20 cellular contexts compared by ENCODE assay signal in the genomic region with DNA sequence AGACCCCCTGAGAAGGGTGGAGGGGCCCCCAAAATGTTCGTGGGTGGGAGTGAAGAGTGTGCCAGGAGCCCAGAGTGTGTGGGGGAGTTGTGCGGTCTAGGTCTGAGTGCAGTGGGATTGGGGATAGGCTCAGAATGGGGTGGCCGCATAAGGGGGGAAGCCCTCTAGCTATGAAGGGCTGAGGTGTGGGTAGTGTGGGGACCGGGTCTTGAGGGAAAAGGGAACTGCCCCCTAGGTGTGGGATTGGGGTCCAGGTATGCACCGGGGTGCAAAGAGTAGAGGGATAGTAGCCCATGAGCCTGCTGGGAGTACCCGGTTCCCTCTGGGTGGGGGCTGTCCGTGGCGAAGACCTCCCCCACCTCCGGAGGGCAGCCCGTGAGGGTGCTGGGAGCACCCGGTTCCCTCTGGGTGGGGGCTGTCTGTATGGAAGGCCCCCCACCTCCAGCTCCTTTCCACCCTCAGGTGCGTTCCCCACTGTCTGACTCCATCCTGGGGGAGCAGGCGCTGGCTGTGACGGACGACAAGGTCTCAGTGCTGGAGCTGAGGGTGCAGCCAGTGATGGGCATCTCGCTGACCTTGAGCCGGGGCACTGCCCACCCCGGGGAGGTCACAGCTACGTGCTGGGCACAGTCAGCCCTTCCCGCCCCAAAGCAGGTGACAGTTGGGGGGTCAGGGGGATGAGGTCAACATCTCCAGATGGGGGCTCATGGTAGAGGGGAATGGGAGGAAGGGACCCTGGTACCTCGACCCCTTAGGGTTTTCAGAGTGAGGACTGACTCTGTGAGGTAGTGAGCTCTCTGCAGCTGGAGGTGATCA. TPM values are rescaled to one million over a fixed set of nuclear protein-coding genes. Genes with fewer than 3 reads are reported as not detected.
DNase-seq lines count a peak whose midpoint lies in the region; ATAC-seq, FAIRE-seq and TF ChIP-seq lines count a peak whose summit lies in the region.
"Had no signal": no experiment of that assay in that cellular context is flagged by ENCODE, and none has a peak within 500 bp of the region (broad histone marks: within the 10 kb centered on the region; RNA-seq: fewer than 3 reads in every experiment).

No MANE protein-coding gene starts in this region.

- H3K9me3 ChIP-seq in GM12878 (replicated peaks; ENCODE audit: control insufficient read depth, insufficient read depth, low read length) (no peaks in the 10 kb centered on the region), osteoblast (ENCODE audit: low read depth, low read length) (no peaks in the 10 kb centered on the region), WERI-Rb-1 (ENCODE audit: severe bottlenecking) (no peaks in the 10 kb centered on the region)
- H3K9me3 ChIP-seq: HAP-1 had no signal

- H3K4me3 ChIP-seq in GM12878 (no peak overlapping the region), osteoblast (ENCODE audit: insufficient read depth, low read length) (no peak overlapping the region), WERI-Rb-1 (ENCODE audit: low read depth, low read length) (no peak overlapping the region)
- H3K4me3 ChIP-seq: HAP-1, SK-N-MC had no signal

- H3K4me2 ChIP-seq in GM12878 (ENCODE audit: control insufficient read depth, insufficient read depth) (no peak overlapping the region), osteoblast (ENCODE audit: insufficient read depth, low read length) (no peak overlapping the region)

- no peak overlapping the region for H2AFZ ChIP-seq in GM12878 (ENCODE audit: control insufficient read depth, low read depth, low read length)
- H2AFZ ChIP-seq in osteoblast (ENCODE audit: low read length), result no peak overlapping the region

- CTCF ChIA-PET in GM12878 (lab: Yijun Ruan, JAX), result interaction anchor here (0.9 to 1.3 kb wide), 2 partner anchors 19 to 35 kb away, joined by 3 to 4 read pairs; no protein-coding TSS in a partner anchor

- SMC1A ChIA-PET in GM12878 (lab: Charles Lee; ENCODE audit: uncharacterized antibody, unreplicated experiment), result no interaction called here

- DNase-seq in GM12892 (ENCODE audit: insufficient read length) (no peak), GM12878 (ENCODE audit: low read depth, low spot score) (no peak), osteoblast (ENCODE audit: insufficient read length, low spot score, missing footprints) (peak; percentile 83), WERI-Rb-1 (no peak), NCI-H1092 (lab: John Stamatoyannopoulos, UW) (no peak), NCI-H82 (lab: John Stamatoyannopoulos, UW) (no peak)
- DNase-seq: ACHN; AML-193; DMS79; NCI-H1105; NK-92 treated with Interleukin-12 subunit alpha and Interleukin-12 subunit beta, amount 100 ng/mL, for 24 hours; OCI-M1; SHP77 had no signal

- no peak for TF ChIP-seq EP300 in GM12878 (IDR thresholded peaks at IDR 0.05; ENCODE audit: borderline replicate concordance in 1 of 2, control insufficient read depth in 1 of 2, low read depth in 2 of 2, low read length in 2 of 2)

- BruUV-seq in GM12878 (replicated peaks; lab: Mats Ljungman, UMichigan), result no TSS peak

- 32% methylated on average over 21 of the region's 21 CpGs for WGBS in GM12878 (ENCODE audit: insufficient coverage, insufficient replicate concordance, low lambda C conversion rate, missing lambda C conversion rate)

- no peak for TF ChIP-seq RAD21 in GM12878 (IDR thresholded peaks at IDR 0.05; ENCODE audit: insufficient read depth, low read depth, low read length)

- H3K79me2 ChIP-seq in GM12878 (ENCODE audit: control insufficient read depth, insufficient read depth, low read length) (no peaks in the 10 kb centered on the region), osteoblast (ENCODE audit: insufficient read depth, low read length) (no peaks in the 10 kb centered on the region)

- POLR2A ChIA-PET in GM12878 (lab: Charles Lee), result no interaction called here

- FAIRE-seq in GM12892 (lab: Jason Lieb, UNC) (peak; percentile 50), GM12878 (lab: Jason Lieb, UNC) (no peak)
- FAIRE-seq: GM18507, HTR-8/SVneo had no signal

- TF ChIP-seq POLR2A in GM12892 (IDR thresholded peaks at IDR 0.05; ENCODE audit: low read depth, low read length) (peak; percentile 32), GM18951 (IDR thresholded peaks at IDR 0.05; ENCODE audit: extremely low read depth, insufficient read depth, insufficient read length) (peak; percentile 7), GM12878 (IDR thresholded peaks at IDR 0.05; ENCODE audit: low read depth, low read length) (peak; percentile 2; the same call in 1 of the 2 replicates)

- no peak overlapping the region for H3K27ac ChIP-seq in GM12878 (ENCODE audit: control insufficient read depth, insufficient read depth)
- no peak overlapping the region for H3K27ac ChIP-seq in osteoblast (ENCODE audit: low read depth, low read length)
- no peak overlapping the region for H3K27ac ChIP-seq in WERI-Rb-1
- H3K27ac ChIP-seq: SK-N-MC had no signal

- intact Hi-C loops in GM12878 (cut with micrococcal nuclease; ENCODE audit: unreplicated experiment), result no loop called here

- H3K4me1 ChIP-seq in GM12878 (ENCODE audit: control insufficient read depth, insufficient read depth, low read length) (peaks cover 17% of the 10 kb centered on the region), osteoblast (ENCODE audit: insufficient read depth, low read length) (no peaks in the 10 kb centered on the region)
- H3K4me1 ChIP-seq: HAP-1 had no signal

- RAD21 ChIA-PET in GM12878 (lab: Charles Lee; ENCODE audit: unreplicated experiment), result no interaction called here

- no peaks in the 10 kb centered on the region for H3K27me3 ChIP-seq in GM12878 (replicated peaks in 1 of 2; ENCODE audit: control insufficient read depth in 2 of 2, insufficient read depth in 2 of 2, low read length in 1 of 2)
- H3K27me3 ChIP-seq in osteoblast (ENCODE audit: insufficient read depth, low read length), result no peaks in the 10 kb centered on the region
- no peaks in the 10 kb centered on the region for H3K27me3 ChIP-seq in WERI-Rb-1 (ENCODE audit: insufficient read depth, low read depth, severe bottlenecking)

- in situ Hi-C loops in GM18951 (cut with MboI; ENCODE audit: low sequenced_read_pairs, unreplicated experiment) (no loop called here), GM12878 (cut with MboI) (no loop called here)

- no peak overlapping the region for H3K9ac ChIP-seq in GM12878 (ENCODE audit: control insufficient read depth, insufficient read depth, low read length)

- TF ChIP-seq CTCF in GM12878 (IDR thresholded peaks at IDR 0.05 in 2 of 3, conservative IDR thresholded peaks at IDR 0.05 in 1 of 3; ENCODE audit: control insufficient read depth in 2 of 3, extremely low read depth in 1 of 3, insufficient read depth in 1 of 3, low read depth in 3 of 3, low read length in 3 of 3) (no peak), osteoblast (IDR thresholded peaks at IDR 0.05; ENCODE audit: extremely low read depth, low read depth, low read length) (no peak), WERI-Rb-1 (IDR thresholded peaks at IDR 0.05; ENCODE audit: low read depth, low read length) (no peak)

- H3K36me3 ChIP-seq in GM12878 (ENCODE audit: control insufficient read depth in 2 of 2, insufficient read depth in 2 of 2, low read length in 1 of 2) (peaks cover 5 to 13% of the 10 kb centered on the region in 2 experiments), osteoblast (ENCODE audit: insufficient read depth, low read length) (peaks cover 5% of the 10 kb centered on the region), WERI-Rb-1 (peaks cover 58% of the 10 kb centered on the region)

- no peaks in the 10 kb centered on the region for H4K20me1 ChIP-seq in GM12878 (ENCODE audit: control insufficient read depth, insufficient read depth)
- no peaks in the 10 kb centered on the region for H4K20me1 ChIP-seq in osteoblast (ENCODE audit: insufficient read depth, low read length)

- peak; percentile 2 for ATAC-seq in GM12878
- ATAC-seq in GM18868 (IDR thresholded peaks at IDR 0.05; ENCODE audit: unreplicated experiment), result no peak

RNA-seq across cellular contexts. Expression of a gene that starts 10.7 kb away (rescaled TPM):
- polyA plus RNA-seq in GM12892 (2012; ENCODE audit: missing spikeins), result 4.3 TPM
- 7.0 and 7.3 TPM in 2 replicates for total RNA-seq in GM12878 (2013; cell fraction: nucleolus; rRNA removed)
- total RNA-seq in GM12878 (2014; rRNA removed) (6.4 and 14.1 TPM in 2 replicates), GM12878 (2014; rRNA removed; fragmentation: Illumina TruSeq; extraction: Trizol) (4.1 and 5.6 TPM in 2 replicates), GM12878 (2021) (16.0 and 25.0 TPM in 2 replicates), osteoblast (12.1 and 19.5 TPM in 2 replicates)
- 2.7 TPM for polyA plus RNA-seq in GM12878 (2011; ENCODE audit: low read depth)
- polyA plus RNA-seq in GM12878 (2011; rRNA removed) (0.56 and 0.78 TPM in 2 replicates), GM12878 (2014; fragmentation: Illumina TruSeq; extraction: Trizol) (1.5 and 1.7 TPM in 2 replicates), GM12878 (2014; fragmentation: Nextera tagmentation; extraction: Ambion mirVana) (under 1 TPM; 0.16 to 0.79 TPM), GM12878 (2014; rRNA removed) (9.9 and 14.6 TPM in 2 replicates), GM12878 (2016; fragmentation: Nextera tagmentation; extraction: Ambion mirVana) (1 to 10 TPM; 3.4 to 5.2 TPM)
- polyA plus RNA-seq in GM12878 (2011; cell fraction: cytosol; rRNA removed), result 0.64 and 1.3 TPM in 2 replicates
- polyA plus RNA-seq in GM12878 (2011; cell fraction: nucleus; rRNA removed), result 16.2 and 17.6 TPM in 2 replicates
- 4.8 and 9.3 TPM in 2 replicates for polyA plus RNA-seq in GM12878 (2012)
- 0.22 and 3.0 TPM in 2 replicates for polyA minus RNA-seq in GM12878 (2011; rRNA and poly(A)+ RNA removed)
- 2.8 and 5.9 TPM in 2 replicates for polyA minus RNA-seq in GM12878 (2011; cell fraction: cytosol; rRNA and poly(A)+ RNA removed)
- 4.1 and 4.7 TPM in 2 replicates for polyA minus RNA-seq in GM12878 (2011; cell fraction: nucleus; rRNA and poly(A)+ RNA removed)

RNA-seq across cellular contexts. Expression of a gene that starts 17.0 kb away (rescaled TPM):
- 62.6 TPM for polyA plus RNA-seq in GM12892 (2012; ENCODE audit: missing spikeins)
- total RNA-seq in GM12878 (2013; cell fraction: nucleolus; rRNA removed), result 203 and 205 TPM in 2 replicates
- total RNA-seq in GM12878 (2014; rRNA removed) (71.3 and 83.5 TPM in 2 replicates), GM12878 (2014; rRNA removed; fragmentation: Illumina TruSeq; extraction: Trizol) (51.5 and 56.3 TPM in 2 replicates), GM12878 (2021) (93.3 and 102 TPM in 2 replicates), osteoblast (10.9 and 13.0 TPM in 2 replicates)
- 36.2 TPM for polyA plus RNA-seq in GM12878 (2011; ENCODE audit: low read depth)
- polyA plus RNA-seq in GM12878 (2011; rRNA removed) (18.2 and 44.9 TPM in 2 replicates), GM12878 (2014; fragmentation: Illumina TruSeq; extraction: Trizol) (11.7 and 54.8 TPM in 2 replicates), GM12878 (2014; fragmentation: Nextera tagmentation; extraction: Ambion mirVana) (10 to 100 TPM; 17.7 to 55.4 TPM), GM12878 (2014; rRNA removed) (71.9 and 83.8 TPM in 2 replicates), GM12878 (2016; fragmentation: Nextera tagmentation; extraction: Ambion mirVana) (10 to 100 TPM; 53.4 to 57.7 TPM)
- 55.8 and 65.2 TPM in 2 replicates for polyA plus RNA-seq in GM12878 (2011; cell fraction: cytosol; rRNA removed)
- 80.5 and 92.2 TPM in 2 replicates for polyA plus RNA-seq in GM12878 (2011; cell fraction: nucleus; rRNA removed)
- 90.2 and 104 TPM in 2 replicates for polyA plus RNA-seq in GM12878 (2012)
- 99.9 and 126 TPM in 2 replicates for polyA minus RNA-seq in GM12878 (2011; rRNA and poly(A)+ RNA removed)
- polyA minus RNA-seq in GM12878 (2011; cell fraction: cytosol; rRNA and poly(A)+ RNA removed), result 50.8 and 65.5 TPM in 2 replicates
- 57.2 and 89.6 TPM in 2 replicates for polyA minus RNA-seq in GM12878 (2011; cell fraction: nucleus; rRNA and poly(A)+ RNA removed)
- total RNA-seq: NCI-H460 had no signal

RNA-seq across cellular contexts. Expression of a gene that starts 21.0 kb away (rescaled TPM):
- 49.8 TPM for polyA plus RNA-seq in GM12892 (2012; ENCODE audit: missing spikeins)
- total RNA-seq in GM12878 (2013; cell fraction: nucleolus; rRNA removed), result 19.0 and 20.8 TPM in 2 replicates
- total RNA-seq in GM12878 (2014; rRNA removed), result 62.8 and 66.8 TPM in 2 replicates
- total RNA-seq in GM12878 (2014; rRNA removed; fragmentation: Illumina TruSeq; extraction: Trizol), result 38.3 and 43.3 TPM in 2 replicates
- 124 and 128 TPM in 2 replicates for total RNA-seq in GM12878 (2021)
- 52.2 TPM for polyA plus RNA-seq in GM12878 (2011; ENCODE audit: low read depth)
- polyA plus RNA-seq in GM12878 (2011; rRNA removed), result 8.1 and 25.7 TPM in 2 replicates
- 37.4 and 37.6 TPM in 2 replicates for polyA plus RNA-seq in GM12878 (2011; cell fraction: cytosol; rRNA removed)
- polyA plus RNA-seq in GM12878 (2011; cell fraction: nucleus; rRNA removed), result 18.8 and 25.3 TPM in 2 replicates
- 42.7 and 46.8 TPM in 2 replicates for polyA plus RNA-seq in GM12878 (2012)
- polyA plus RNA-seq in GM12878 (2014; fragmentation: Illumina TruSeq; extraction: Trizol), result 73.9 and 115 TPM in 2 replicates
- 10 to 100 TPM; 21.9 to 52.9 TPM for polyA plus RNA-seq in GM12878 (2014; fragmentation: Nextera tagmentation; extraction: Ambion mirVana)
- polyA plus RNA-seq in GM12878 (2014; rRNA removed), result 104 and 117 TPM in 2 replicates
- 100 to 1,000 TPM; 179 to 199 TPM for polyA plus RNA-seq in GM12878 (2016; fragmentation: Nextera tagmentation; extraction: Ambion mirVana)
- 15.6 and 17.1 TPM in 2 replicates for polyA minus RNA-seq in GM12878 (2011; rRNA and poly(A)+ RNA removed)
- 8.0 and 8.4 TPM in 2 replicates for polyA minus RNA-seq in GM12878 (2011; cell fraction: cytosol; rRNA and poly(A)+ RNA removed)
- polyA minus RNA-seq in GM12878 (2011; cell fraction: nucleus; rRNA and poly(A)+ RNA removed), result 4.8 and 7.1 TPM in 2 replicates
- total RNA-seq in osteoblast, result 36.6 and 38.6 TPM in 2 replicates

RNA-seq across cellular contexts. Expression of a gene that starts 28.6 kb away (rescaled TPM):
- 103 TPM for polyA plus RNA-seq in GM12892 (2012; ENCODE audit: missing spikeins)
- 51.1 and 62.0 TPM in 2 replicates for total RNA-seq in GM12878 (2013; cell fraction: nucleolus; rRNA removed)
- total RNA-seq in GM12878 (2014; rRNA removed) (95.6 and 109 TPM in 2 replicates), GM12878 (2014; rRNA removed; fragmentation: Illumina TruSeq; extraction: Trizol) (48.7 and 53.1 TPM in 2 replicates), GM12878 (2021) (165 and 170 TPM in 2 replicates), osteoblast (39.8 and 46.0 TPM in 2 replicates)
- 57.2 TPM for polyA plus RNA-seq in GM12878 (2011; ENCODE audit: low read depth)
- polyA plus RNA-seq in GM12878 (2011; rRNA removed) (12.9 and 25.6 TPM in 2 replicates), GM12878 (2014; fragmentation: Illumina TruSeq; extraction: Trizol) (109 and 151 TPM in 2 replicates), GM12878 (2014; fragmentation: Nextera tagmentation; extraction: Ambion mirVana) (10 to 100 TPM in 1 of 2 experiments, 1 to 10 TPM in 1; 8.7 to 27.7 TPM), GM12878 (2014; rRNA removed) (74.4 and 88.5 TPM in 2 replicates), GM12878 (2016; fragmentation: Nextera tagmentation; extraction: Ambion mirVana) (10 to 100 TPM; 59.8 to 62.9 TPM)
- 44.9 and 48.1 TPM in 2 replicates for polyA plus RNA-seq in GM12878 (2011; cell fraction: cytosol; rRNA removed)
- 51.8 and 78.3 TPM in 2 replicates for polyA plus RNA-seq in GM12878 (2011; cell fraction: nucleus; rRNA removed)
- 81.7 and 107 TPM in 2 replicates for polyA plus RNA-seq in GM12878 (2012)
- polyA minus RNA-seq in GM12878 (2011; rRNA and poly(A)+ RNA removed), result 20.9 and 45.0 TPM in 2 replicates
- 31.7 and 35.9 TPM in 2 replicates for polyA minus RNA-seq in GM12878 (2011; cell fraction: cytosol; rRNA and poly(A)+ RNA removed)
- polyA minus RNA-seq in GM12878 (2011; cell fraction: nucleus; rRNA and poly(A)+ RNA removed), result 34.9 and 61.6 TPM in 2 replicates

RNA-seq across cellular contexts. Expression of a gene that starts 36.5 kb away (rescaled TPM):
- polyA plus RNA-seq in GM12892 (2012; ENCODE audit: missing spikeins), result 2.9 TPM
- 0.61 and 2.5 TPM in 2 replicates for total RNA-seq in GM12878 (2013; cell fraction: nucleolus; rRNA removed)
- total RNA-seq in GM12878 (2014; rRNA removed), result 6.4 and 7.3 TPM in 2 replicates
- total RNA-seq in GM12878 (2014; rRNA removed; fragmentation: Illumina TruSeq; extraction: Trizol), result 3.1 and 3.3 TPM in 2 replicates
- 11.2 and 17.6 TPM in 2 replicates for total RNA-seq in GM12878 (2021)
- 0.34 TPM for polyA plus RNA-seq in GM12878 (2011; ENCODE audit: low read depth)
- 0.37 and 0.45 TPM in 2 replicates for polyA plus RNA-seq in GM12878 (2011; rRNA removed)
- 0.60 and 0.67 TPM in 2 replicates for polyA plus RNA-seq in GM12878 (2011; cell fraction: cytosol; rRNA removed)
- 2.1 and 2.6 TPM in 2 replicates for polyA plus RNA-seq in GM12878 (2011; cell fraction: nucleus; rRNA removed)
- 1.4 and 1.7 TPM in 2 replicates for polyA plus RNA-seq in GM12878 (2012)
- 5.1 and 6.6 TPM in 2 replicates for polyA plus RNA-seq in GM12878 (2014; fragmentation: Illumina TruSeq; extraction: Trizol)
- polyA plus RNA-seq in GM12878 (2014; fragmentation: Nextera tagmentation; extraction: Ambion mirVana), result 1 to 10 TPM in 1 of 2 experiments, under 1 TPM in 1; 0.93 to 1.8 TPM
- polyA plus RNA-seq in GM12878 (2014; rRNA removed), result 5.9 and 6.8 TPM in 2 replicates
- 1 to 10 TPM; 6.8 to 7.2 TPM for polyA plus RNA-seq in GM12878 (2016; fragmentation: Nextera tagmentation; extraction: Ambion mirVana)
- 0.15 and 0.41 TPM in 2 replicates for polyA minus RNA-seq in GM12878 (2011; rRNA and poly(A)+ RNA removed)
- 0.40 and 0.73 TPM in 2 replicates for polyA minus RNA-seq in GM12878 (2011; cell fraction: cytosol; rRNA and poly(A)+ RNA removed)
- 0.48 and 0.96 TPM in 2 replicates for polyA minus RNA-seq in GM12878 (2011; cell fraction: nucleus; rRNA and poly(A)+ RNA removed)
- total RNA-seq in osteoblast, result not detected in 2 replicates
- total RNA-seq: NCI-H460 had no signal
